In genomic region chr2:233059547-233059796, GRCh38 we compare ENCODE assay signal across 11 cellular contexts. TPM values are rescaled to one million over a fixed set of nuclear protein-coding genes. Genes with fewer than 3 reads are reported as not detected.
DNase-seq lines count a peak whose midpoint lies in the region; ATAC-seq, FAIRE-seq and TF ChIP-seq lines count a peak whose summit lies in the region.
"Had no signal": no experiment of that assay in that cellular context is flagged by ENCODE, and none has a peak within 500 bp of the region (broad histone marks: within the 10 kb centered on the region; RNA-seq: fewer than 3 reads in every experiment).

No MANE protein-coding gene starts in this region.

- H3K27ac Mint-ChIP-seq in activated naive CD8-positive, alpha-beta T cell treated with anti-CD3 and anti-CD28 coated beads for 36 hours = peak overlapping the region; percentile 98

- no peaks in the 10 kb centered on the region for H3K79me2 ChIP-seq in PC-9 (ENCODE audit: low read depth)

- DNase-seq in A549 (ENCODE audit: low read depth in 1 of 2, low spot score in 1 of 2) = no peak
- DNase-seq in GM13976 (ENCODE audit: low spot score) = peak; percentile 74
- no peak for DNase-seq in activated naive CD8-positive, alpha-beta T cell treated with anti-CD3 and anti-CD28 coated beads for 36 hours
- no peak for DNase-seq in PC-9
- no peak for DNase-seq in foreskin melanocyte
- DNase-seq: Caco-2, NCI-H1436 treated with DMSO at 0.1 percent for 48 hours had no signal

- ATAC-seq in A549 (peak in 1 of 2 experiments; percentile 31; a peak in 3 of 6 replicates), GM19035 (IDR thresholded peaks at IDR 0.05; ENCODE audit: unreplicated experiment) (no peak), HG03025 (IDR thresholded peaks at IDR 0.05; ENCODE audit: low FRiP score, unreplicated experiment) (no peak)

- H3K4me1 ChIP-seq in A549 (no peaks in the 10 kb centered on the region), mucosa of stomach (ENCODE audit: control insufficient read depth, insufficient read depth, low read length) (peaks cover 36% of the 10 kb centered on the region), PC-9 (replicated peaks; ENCODE audit: insufficient read depth) (no peaks in the 10 kb centered on the region)
- H3K4me1 ChIP-seq: Caco-2 had no signal

- no peaks in the 10 kb centered on the region for H3K27me3 Mint-ChIP-seq in activated naive CD8-positive, alpha-beta T cell treated with anti-CD3 and anti-CD28 coated beads for 36 hours

- peaks cover 24% of the 10 kb centered on the region for H3K4me1 Mint-ChIP-seq in activated naive CD8-positive, alpha-beta T cell treated with anti-CD3 and anti-CD28 coated beads for 36 hours

- POLR2A ChIA-PET in A549 (lab: Yijun Ruan, JAX) = no interaction called here
- POLR2A ChIA-PET in PC-9 (lab: Charles Lee; ENCODE audit: unreplicated experiment) = no interaction called here

- in situ Hi-C loops in GM13976 (cut with MboI; ENCODE audit: low sequenced_read_pairs, unreplicated experiment) = no loop called here

- 36% methylated on average over 6 of the region's 7 CpGs for WGBS in A549 (ENCODE audit: missing lambda C conversion rate)

- H3K4me2 ChIP-seq in A549 = no peak overlapping the region
- H3K4me2 ChIP-seq in PC-9 = no peak overlapping the region

- FAIRE-seq in A549 (lab: Jason Lieb, UNC) = no peak

- H3F3A ChIP-seq in PC-9 (ENCODE audit: insufficient read depth, low read depth) = no peaks in the 10 kb centered on the region

- H3K27me3 ChIP-seq in mucosa of stomach (ENCODE audit: control insufficient read depth, insufficient read depth, low read length) = no peaks in the 10 kb centered on the region
- H3K27me3 ChIP-seq in PC-9 (ENCODE audit: insufficient read depth, low read depth) = no peaks in the 10 kb centered on the region

- no peaks in the 10 kb centered on the region for H4K20me1 ChIP-seq in PC-9 (ENCODE audit: insufficient read depth)

- H3K9me3 ChIP-seq in A549 (no peaks in the 10 kb centered on the region), mucosa of stomach (ENCODE audit: control insufficient read depth, low read length) (no peaks in the 10 kb centered on the region), PC-9 (ENCODE audit: insufficient read depth, low read depth) (no peaks in the 10 kb centered on the region)
- H3K9me3 ChIP-seq: Caco-2 had no signal

- peak overlapping the region in 1 of 2 experiments; percentile 26; a peak in 1 of 6 replicates for H3K27ac ChIP-seq in A549
- no peak overlapping the region for H3K27ac ChIP-seq in PC-9

- intact Hi-C loops in PC-9 (cut with micrococcal nuclease; ENCODE audit: unreplicated experiment) = loop anchor here (10.0 kb wide), 1 partner anchor 175 kb away; no protein-coding TSS in a partner anchor

- TF ChIP-seq EP300 in A549 (IDR thresholded peaks at IDR 0.05) = no peak

- no peaks in the 10 kb centered on the region for H3K9me2 ChIP-seq in PC-9 (ENCODE audit: insufficient read depth)

- TF ChIP-seq CTCF in A549 (IDR thresholded peaks at IDR 0.05) (peak; percentile 13; the same call in 1 of the 3 replicates), GM13976 (IDR thresholded peaks at IDR 0.05; ENCODE audit: borderline replicate concordance, control extremely low read depth, extremely low read depth, insufficient read depth, missing control alignments) (peak; percentile 44), PC-9 (conservative IDR thresholded peaks at IDR 0.05) (no peak)

- H3K4me3 ChIP-seq in A549 (no peak overlapping the region), mucosa of stomach (ENCODE audit: low read length) (no peak overlapping the region), PC-9 (no peak overlapping the region)

- peak; percentile 34 to 45; a peak in 3 of 5 replicates for TF ChIP-seq RAD21 in A549 (conservative IDR thresholded peaks at IDR 0.05 in 1 of 2, IDR thresholded peaks at IDR 0.05 in 1 of 2)

- peaks cover 9% of the 10 kb centered on the region for H3K36me3 Mint-ChIP-seq in activated naive CD8-positive, alpha-beta T cell treated with anti-CD3 and anti-CD28 coated beads for 36 hours

- BruUV-seq in PC-9 (replicated peaks; lab: Mats Ljungman, UMichigan) = no TSS peak

- TF ChIP-seq POLR2A in A549 (IDR thresholded peaks at IDR 0.05; ENCODE audit: low read length) = no peak

- CTCF ChIA-PET in A549 (lab: Yijun Ruan, JAX) (interaction anchor here (0.6 to 1.6 kb wide), 7 partner anchors 9 to 213 kb away, joined by 3 to 5 read pairs (median 3); no protein-coding TSS in a partner anchor), PC-9 (lab: Charles Lee) (no interaction called here)

- peak overlapping the region; percentile 45 for H3K9ac ChIP-seq in mucosa of stomach (ENCODE audit: low read length)

- peak overlapping the region; percentile 97 for H3K4me3 Mint-ChIP-seq in activated naive CD8-positive, alpha-beta T cell treated with anti-CD3 and anti-CD28 coated beads for 36 hours

- no peaks in the 10 kb centered on the region for H3K9me3 Mint-ChIP-seq in activated naive CD8-positive, alpha-beta T cell treated with anti-CD3 and anti-CD28 coated beads for 36 hours

- H3K36me3 ChIP-seq in mucosa of stomach (ENCODE audit: control insufficient read depth, insufficient read depth, low read length) (no peaks in the 10 kb centered on the region), PC-9 (ENCODE audit: low read depth) (no peaks in the 10 kb centered on the region)

- no peak overlapping the region for H2AFZ ChIP-seq in PC-9

TF ChIP-seq in A549, 52 proteins besides CTCF, POLR2A, EP300 and RAD21:
- no peak for TF ChIP-seq FOSB (CRISPR knock-in tag; IDR thresholded peaks at IDR 0.05)
- TF ChIP-seq SMC3 (IDR thresholded peaks at IDR 0.05) = peak; percentile 22; the same call in 1 of the 3 replicates

RNA-seq across cellular contexts. Expression of gene INPP5D, which starts 0.7 kb away (rescaled TPM):
- polyA plus RNA-seq in A549 (2011; rRNA removed) = 0.26 and 1.1 TPM in 2 replicates
- 0.12 and 0.13 TPM in 2 replicates for polyA plus RNA-seq in A549 (2012; cell fraction: cytosol; rRNA removed)
- 0.30 and 0.62 TPM in 2 replicates for polyA plus RNA-seq in A549 (2012; cell fraction: nucleus; rRNA removed)
- polyA plus RNA-seq in A549 (2017; fragmentation: RNase III; extraction: RNeasy Plus Mini Kit Qiagen cat#74134 plus additional on column Dnase treatment) = 0.49 to 0.57 TPM (median 0.53 TPM) in 3 replicates
- 0.33 and 1.1 TPM in 2 replicates for polyA minus RNA-seq in A549 (2011; rRNA and poly(A)+ RNA removed)
- total RNA-seq in activated naive CD8-positive, alpha-beta T cell treated with anti-CD3 and anti-CD28 coated beads for 36 hours = 10 to 100 TPM; 38.7 to 41.8 TPM
- 0.55 and 0.74 TPM in 2 replicates for total RNA-seq in PC-9 (2021)
- total RNA-seq: Caco-2 had no signal

RNA-seq across cellular contexts. Expression of gene NEU2, which starts 27.0 kb away (rescaled TPM):
- polyA plus RNA-seq in A549 (2011; rRNA removed) = not detected in 2 replicates
- polyA plus RNA-seq in A549 (2012; cell fraction: cytosol; rRNA removed) = not detected in 2 replicates
- not detected in 2 replicates for polyA plus RNA-seq in A549 (2012; cell fraction: nucleus; rRNA removed)
- polyA plus RNA-seq in A549 (2017; fragmentation: RNase III; extraction: RNeasy Plus Mini Kit Qiagen cat#74134 plus additional on column Dnase treatment) = not detected in 3 replicates
- polyA minus RNA-seq in A549 (2011; rRNA and poly(A)+ RNA removed) = not detected in 2 replicates
- not detected for total RNA-seq in activated naive CD8-positive, alpha-beta T cell treated with anti-CD3 and anti-CD28 coated beads for 36 hours
- not detected in 2 replicates for total RNA-seq in PC-9 (2021)
- total RNA-seq: Caco-2, mucosa of gallbladder had no signal

RNA-seq across cellular contexts. Expression of gene NGEF, which starts 46.4 kb away (rescaled TPM):
- 9.7 and 10.2 TPM in 2 replicates for polyA plus RNA-seq in A549 (2011; rRNA removed)
- polyA plus RNA-seq in A549 (2012; cell fraction: cytosol; rRNA removed) = 8.4 and 9.0 TPM in 2 replicates
- 17.6 and 19.0 TPM in 2 replicates for polyA plus RNA-seq in A549 (2012; cell fraction: nucleus; rRNA removed)
- 5.9 to 8.1 TPM (median 7.6 TPM) in 3 replicates for polyA plus RNA-seq in A549 (2017; fragmentation: RNase III; extraction: RNeasy Plus Mini Kit Qiagen cat#74134 plus additional on column Dnase treatment)
- polyA minus RNA-seq in A549 (2011; rRNA and poly(A)+ RNA removed) = 34.0 and 37.2 TPM in 2 replicates
- total RNA-seq in activated naive CD8-positive, alpha-beta T cell treated with anti-CD3 and anti-CD28 coated beads for 36 hours = not detected
- total RNA-seq in PC-9 (2021) = 52.2 and 55.3 TPM in 2 replicates

Comparison
In these comparisons a context has a peak if more than half of its experiments do, and no peak if none do; other contexts are left out.
1. RNA of gene INPP5D, which starts 0.7 kb away (total RNA-seq): 38.7 to 41.8 TPM in activated naive CD8-positive, alpha-beta T cell treated with anti-CD3 and anti-CD28 coated beads for 36 hours; 0.55 to 0.74 TPM in PC-9; every median in the first group is over 10 times any median in the second.
2. RNA of gene NGEF, which starts 46.4 kb away (total RNA-seq): 52.2 to 55.3 TPM in PC-9; not detected in activated naive CD8-positive, alpha-beta T cell treated with anti-CD3 and anti-CD28 coated beads for 36 hours; every median in the first group is over 10 times any median in the second.